12 cellular contexts compared by ENCODE assay signal in the genomic region with DNA sequence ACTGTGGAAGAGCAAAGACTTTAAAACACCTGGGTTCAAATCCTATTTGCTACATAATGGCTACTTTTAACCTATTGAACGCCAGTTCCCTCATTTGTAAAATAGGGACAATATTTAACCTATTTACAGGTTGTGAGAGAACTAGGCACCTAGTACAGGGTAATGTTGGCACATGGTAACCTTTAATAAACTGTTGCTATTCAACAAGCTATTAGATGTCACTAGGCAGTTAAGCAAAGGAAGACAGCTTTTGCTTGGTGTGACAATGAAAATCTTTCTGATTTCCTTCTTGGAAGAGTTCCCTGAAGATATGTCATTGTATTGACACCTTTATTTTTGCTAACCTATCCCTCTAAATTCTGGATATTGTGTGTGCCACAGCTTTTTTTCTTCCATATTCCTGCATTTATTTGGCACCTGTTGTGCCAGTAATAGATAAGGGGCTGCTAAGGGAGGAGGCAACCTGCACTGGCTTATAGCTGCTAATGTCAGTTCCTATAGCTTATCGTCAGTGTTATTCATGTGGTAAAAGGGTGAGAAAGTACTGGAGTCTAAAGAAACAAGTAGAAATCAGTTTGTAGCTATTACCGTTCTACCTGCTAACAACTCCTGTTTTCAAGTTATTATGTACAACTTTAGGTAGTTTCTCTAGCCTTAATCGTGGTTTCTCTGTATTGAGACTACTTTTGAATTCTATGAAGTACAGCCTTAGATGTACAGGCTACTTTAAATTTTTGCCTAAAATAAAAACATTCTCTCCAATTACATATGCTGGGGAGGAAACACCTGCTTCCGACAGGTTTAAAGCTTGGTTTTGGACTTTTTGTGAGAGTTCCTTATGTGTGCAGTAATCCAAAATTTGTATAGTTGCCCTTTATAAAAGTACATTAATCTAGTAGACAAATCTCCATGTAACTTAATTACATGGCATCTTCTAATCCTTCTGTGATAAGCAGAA. TPM values are rescaled to one million over a fixed set of nuclear protein-coding genes. Genes with fewer than 3 reads are reported as not detected.
DNase-seq lines count a peak whose midpoint lies in the region; ATAC-seq, FAIRE-seq and TF ChIP-seq lines count a peak whose summit lies in the region.
"Had no signal": no experiment of that assay in that cellular context is flagged by ENCODE, and none has a peak within 500 bp of the region (broad histone marks: within the 10 kb centered on the region; RNA-seq: fewer than 3 reads in every experiment).

No MANE protein-coding gene starts in this region.

- H3K27ac Mint-ChIP-seq in activated naive CD8-positive, alpha-beta T cell treated with anti-CD3 and anti-CD28 coated beads, Interleukin-2, amount 10 ng/mL, durations not matched to agents 7 days and 5 days: peak overlapping the region; percentile 76
- H3K27ac Mint-ChIP-seq in naive thymus-derived CD8-positive, alpha-beta T cell: peak overlapping the region; percentile 79 to 90 (median 86)

- peaks cover 12% of the 10 kb centered on the region for H3K36me3 Mint-ChIP-seq in activated naive CD8-positive, alpha-beta T cell treated with anti-CD3 and anti-CD28 coated beads, Interleukin-2, amount 10 ng/mL, durations not matched to agents 7 days and 5 days
- H3K36me3 Mint-ChIP-seq in naive thymus-derived CD8-positive, alpha-beta T cell: peaks cover 0 to 35% (median 11%) of the 10 kb centered on the region in 3 donors

- no peak for TF ChIP-seq POLR2A in GM12891 (IDR thresholded peaks at IDR 0.05; ENCODE audit: low read depth, low read length)

- no peaks in the 10 kb centered on the region for H3K9me3 Mint-ChIP-seq in activated naive CD8-positive, alpha-beta T cell treated with anti-CD3 and anti-CD28 coated beads, Interleukin-2, amount 10 ng/mL, durations not matched to agents 7 days and 5 days
- H3K9me3 Mint-ChIP-seq in naive thymus-derived CD8-positive, alpha-beta T cell: no peaks in the 10 kb centered on the region

- peak; percentile 31 for FAIRE-seq in GM12891 (lab: Jason Lieb, UNC)

- H3K27me3 Mint-ChIP-seq in activated naive CD8-positive, alpha-beta T cell treated with anti-CD3 and anti-CD28 coated beads, Interleukin-2, amount 10 ng/mL, durations not matched to agents 7 days and 5 days: no peaks in the 10 kb centered on the region
- H3K27me3 Mint-ChIP-seq in naive thymus-derived CD8-positive, alpha-beta T cell: no peaks in the 10 kb centered on the region

- peaks cover 54% of the 10 kb centered on the region for H3K4me1 Mint-ChIP-seq in activated naive CD8-positive, alpha-beta T cell treated with anti-CD3 and anti-CD28 coated beads, Interleukin-2, amount 10 ng/mL, durations not matched to agents 7 days and 5 days
- peaks cover 28 to 74% (median 70%) of the 10 kb centered on the region in 4 donors for H3K4me1 Mint-ChIP-seq in naive thymus-derived CD8-positive, alpha-beta T cell

- peak overlapping the region; percentile 58 for H3K4me3 Mint-ChIP-seq in activated naive CD8-positive, alpha-beta T cell treated with anti-CD3 and anti-CD28 coated beads, Interleukin-2, amount 10 ng/mL, durations not matched to agents 7 days and 5 days
- peak overlapping the region; percentile 34 to 81 (median 64) for H3K4me3 Mint-ChIP-seq in naive thymus-derived CD8-positive, alpha-beta T cell

- no peak for DNase-seq in GM12891 (ENCODE audit: insufficient read length, low spot score)
- DNase-seq in activated naive CD8-positive, alpha-beta T cell treated with anti-CD3 and anti-CD28 coated beads, Interleukin-2, amount 10 ng/mL, durations not matched to agents 7 days and 5 days: no peak
- peak in 3 of 10 donors; percentile 38 to 48 (median 48) for DNase-seq in naive thymus-derived CD8-positive, alpha-beta T cell
- DNase-seq in Ammon's horn (ENCODE audit: low spot score): no peak
- DNase-seq in middle frontal gyrus (ENCODE audit: extremely low spot score, low spot score): no peak
- DNase-seq in HCEC 1CT: no peak
- no peak for DNase-seq in stimulated activated CD4-positive, alpha-beta T cell treated with anti-CD3 and anti-CD28 coated beads, Interleukin-4, amount 100 ng/mL, for 4 hours
- DNase-seq: activated CD8-positive, alpha-beta memory T cell treated with anti-CD3 and anti-CD28 coated beads, Interleukin-2, amount 50 U/mL, for 4 hours; NCI-H1048; SHP77; sigmoid colon had no signal

- POLR2A ChIA-PET in activated naive CD8-positive, alpha-beta T cell treated with anti-CD3 and anti-CD28 coated beads, Interleukin-2, amount 10 ng/mL, durations not matched to agents 7 days and 5 days (lab: Charles Lee): interaction anchor here (0.6 to 2.9 kb wide), 6 partner anchors 22 to 241 kb away, joined by 3 to 18 read pairs (median 4); partner anchors contain the start of gene HIF1A
- POLR2A ChIA-PET in naive thymus-derived CD8-positive, alpha-beta T cell (lab: Charles Lee): interaction anchor here (0.6 to 2.0 kb wide), 5 partner anchors 9 to 217 kb away, joined by 3 to 12 read pairs (median 4); partner anchors contain the start of gene HIF1A

- ATAC-seq in HG03175 (IDR thresholded peaks at IDR 0.05; ENCODE audit: unreplicated experiment): peak; percentile 42
- peak; percentile 70 for ATAC-seq in activated naive CD8-positive, alpha-beta T cell treated with anti-CD3 and anti-CD28 coated beads, Interleukin-2, amount 10 ng/mL, durations not matched to agents 7 days and 5 days (ENCODE audit: low read depth)
- ATAC-seq in naive thymus-derived CD8-positive, alpha-beta T cell: peak; percentile 85 to 88

TF ChIP-seq in GM12891, 5 proteins besides CTCF, POLR2A, EP300 and RAD21:
- TF ChIP-seq POLR2AphosphoS5 (IDR thresholded peaks at IDR 0.05; ENCODE audit: low read depth, low read length): no peak
- no peak for TF ChIP-seq PAX5 (IDR thresholded peaks at IDR 0.05; ENCODE audit: insufficient read depth, low read length, severe bottlenecking)
- no peak for TF ChIP-seq POU2F2 (IDR thresholded peaks at IDR 0.05; ENCODE audit: low read depth, low read length)
- TF ChIP-seq TAF1 (IDR thresholded peaks at IDR 0.05; ENCODE audit: low read depth, low read length): no peak
- no peak for TF ChIP-seq SPI1 (IDR thresholded peaks at IDR 0.05; ENCODE audit: low read depth, low read length)

RNA-seq across cellular contexts. Expression of gene HIF1A, which starts 24.3 kb away (rescaled TPM):
- polyA plus RNA-seq in GM12891 (2012; ENCODE audit: low read depth, missing spikeins): 28.8 TPM
- total RNA-seq in activated naive CD8-positive, alpha-beta T cell treated with anti-CD3 and anti-CD28 coated beads, Interleukin-2, amount 10 ng/mL, durations not matched to agents 7 days and 5 days: 100 to 1,000 TPM; 119 to 128 TPM
- 10 to 100 TPM; 91.4 to 97.5 TPM for total RNA-seq in naive thymus-derived CD8-positive, alpha-beta T cell
- polyA plus RNA-seq in naive thymus-derived CD8-positive, alpha-beta T cell: 10 to 100 TPM; 51.7 to 63.5 (median 54.4) TPM

RNA-seq across cellular contexts. Expression of gene SNAPC1, which starts 42.6 kb away (rescaled TPM):
- polyA plus RNA-seq in GM12891 (2012; ENCODE audit: low read depth, missing spikeins): 4.7 TPM
- 1 to 10 TPM; 5.1 to 5.5 TPM for total RNA-seq in activated naive CD8-positive, alpha-beta T cell treated with anti-CD3 and anti-CD28 coated beads, Interleukin-2, amount 10 ng/mL, durations not matched to agents 7 days and 5 days
- 1 to 10 TPM; 4.0 to 4.7 TPM for total RNA-seq in naive thymus-derived CD8-positive, alpha-beta T cell
- 1 to 10 TPM; 4.1 to 5.6 (median 4.8) TPM for polyA plus RNA-seq in naive thymus-derived CD8-positive, alpha-beta T cell
